In genomic region chr14:39085933-39086332, GRCh38 we compare ENCODE assay signal across 23 cellular contexts.
"Had no signal": no experiment of that assay in that cellular context is flagged by ENCODE, and none has a peak within 500 bp of the region (broad histone marks: within the 10 kb centered on the region; RNA-seq: fewer than 3 reads in every experiment).

No MANE protein-coding gene starts in this region.

- H3K4me3 ChIP-seq: adrenal gland, esophagus squamous epithelium, heart left ventricle, lower lobe of right lung, upper lobe of right lung had no signal

- H3K27ac Mint-ChIP-seq: activated CD8-positive, alpha-beta memory T cell treated with anti-CD3 and anti-CD28 coated beads, Interleukin-2, amount 10 ng/mL, durations not matched to agents 7 days and 5 days; activated naive CD4-positive, alpha-beta T cell treated with anti-CD3 and anti-CD28 coated beads, Interleukin-2, amount 50 U/mL, for 24 hours; brain; stimulated activated naive CD8-positive, alpha-beta T cell treated with anti-CD3 and anti-CD28 coated beads, Interleukin-15, Interleukin-2, amounts not matched to agents 100 ng/mL and 50 ng/mL, for 24 hours had no signal

- ATAC-seq: activated CD8-positive, alpha-beta memory T cell treated with anti-CD3 and anti-CD28 coated beads, Interleukin-2, amount 10 ng/mL, durations not matched to agents 7 days and 5 days; activated T-cell treated with anti-CD3 and anti-CD28 coated beads, Interleukin-2, amount 50 U/mL, for 4 hours; heart left ventricle; left colon; lower lobe of right lung; sciatic nerve; upper lobe of right lung had no signal

- DNase-seq: activated CD4-positive, alpha-beta T cell treated with anti-CD3 and anti-CD28 coated beads, Interleukin-2, amount 50 U/mL, for 48 hours; activated CD4-positive, CD25-positive, alpha-beta regulatory T cell treated with anti-CD3 and anti-CD28 coated beads, Interleukin-2, amount 50 U/mL, for 72 hours; activated CD8-positive, alpha-beta memory T cell treated with anti-CD3 and anti-CD28 coated beads, Interleukin-2, amount 10 ng/mL, durations not matched to agents 7 days and 5 days; activated effector memory CD4-positive, alpha-beta T cell treated with anti-CD3 and anti-CD28 coated beads, Interleukin-2, amount 50 U/mL, for 16 hours; activated T-cell treated with anti-CD3 and anti-CD28 coated beads, Interleukin-2, amount 50 U/mL, for 4 hours; adrenal gland; cortex of kidney; effector CD8-positive, alpha-beta T cell; esophagus squamous epithelium; heart left ventricle; left colon; lower lobe of right lung; midbrain; upper lobe of right lung had no signal

- H3K4me3 Mint-ChIP-seq: activated CD8-positive, alpha-beta memory T cell treated with anti-CD3 and anti-CD28 coated beads, Interleukin-2, amount 10 ng/mL, durations not matched to agents 7 days and 5 days; activated naive CD4-positive, alpha-beta T cell treated with anti-CD3 and anti-CD28 coated beads, Interleukin-2, amount 50 U/mL, for 24 hours; activated T-cell treated with anti-CD3 and anti-CD28 coated beads, Interleukin-2, amount 50 U/mL, for 4 hours; brain; central memory CD8-positive, alpha-beta T cell; neural crest cell; stimulated activated naive CD8-positive, alpha-beta T cell treated with anti-CD3 and anti-CD28 coated beads, Interleukin-15, Interleukin-2, amounts not matched to agents 100 ng/mL and 50 ng/mL, for 24 hours had no signal

- H3K9me3 Mint-ChIP-seq: activated naive CD4-positive, alpha-beta T cell treated with anti-CD3 and anti-CD28 coated beads, Interleukin-2, amount 50 U/mL, for 24 hours; activated T-cell treated with anti-CD3 and anti-CD28 coated beads, Interleukin-2, amount 50 U/mL, for 4 hours; brain; central memory CD8-positive, alpha-beta T cell; neural crest cell; stimulated activated naive CD8-positive, alpha-beta T cell treated with anti-CD3 and anti-CD28 coated beads, Interleukin-15, Interleukin-2, amounts not matched to agents 100 ng/mL and 50 ng/mL, for 24 hours had no signal

- H3K27me3 Mint-ChIP-seq: activated CD8-positive, alpha-beta memory T cell treated with anti-CD3 and anti-CD28 coated beads, Interleukin-2, amount 10 ng/mL, durations not matched to agents 7 days and 5 days; activated naive CD4-positive, alpha-beta T cell treated with anti-CD3 and anti-CD28 coated beads, Interleukin-2, amount 50 U/mL, for 24 hours; brain; central memory CD8-positive, alpha-beta T cell; stimulated activated naive CD8-positive, alpha-beta T cell treated with anti-CD3 and anti-CD28 coated beads, Interleukin-15, Interleukin-2, amounts not matched to agents 100 ng/mL and 50 ng/mL, for 24 hours had no signal

- H3K4me1 Mint-ChIP-seq: brain, neural crest cell had no signal

- FAIRE-seq: endothelial cell of umbilical vein, frontal cortex, islet of Langerhans had no signal
